In the genomic region with DNA sequence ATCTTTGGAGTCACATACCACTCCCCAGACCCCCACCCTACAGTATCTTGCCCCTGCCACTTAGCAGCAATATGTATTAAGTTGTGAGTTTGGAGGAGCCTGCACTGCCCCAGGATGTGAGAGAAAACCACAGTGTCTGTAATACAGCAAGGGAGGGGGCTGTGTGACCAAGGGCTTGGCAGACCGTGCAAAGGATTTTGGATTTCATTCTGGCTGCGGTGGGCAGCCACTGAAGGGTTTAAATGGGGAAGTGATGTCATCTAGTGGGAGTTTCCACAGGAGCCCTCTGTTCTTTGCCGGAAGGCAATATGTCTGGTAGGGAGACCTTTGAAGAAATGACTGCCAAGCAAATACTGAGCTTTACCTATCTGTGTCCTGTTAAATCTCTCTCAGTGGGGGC, we compare ENCODE assay signal across 10 cellular contexts.
DNase-seq lines count a peak whose midpoint lies in the region; ATAC-seq lines count a peak whose summit lies in the region.
"Had no signal": no experiment of that assay in that cellular context is flagged by ENCODE, and none has a peak within 500 bp of the region (broad histone marks: within the 10 kb centered on the region; RNA-seq: fewer than 3 reads in every experiment).

No MANE protein-coding gene starts in this region.

- DNase-seq in left ventricle myocardium superior (no peak), putamen (ENCODE audit: low spot score) (no peak), iPS-NIHi11 (ENCODE audit: low spot score) (no peak), RKO (ENCODE audit: low spot score) (no peak), SHP77 (lab: John Stamatoyannopoulos, UW) (no peak)
- DNase-seq: activated CD4-positive, CD25-positive, alpha-beta regulatory T cell treated with anti-CD3 and anti-CD28 coated beads, Interleukin-2, amount 50 U/mL, for 72 hours; DMS53 had no signal

- intact Hi-C loops in left ventricle myocardium superior (cut with micrococcal nuclease): no loop called here

- peak; percentile 87 for ATAC-seq in GM18861 (IDR thresholded peaks at IDR 0.05; ENCODE audit: unreplicated experiment)
- peak; percentile 88 for ATAC-seq in GM21786 (IDR thresholded peaks at IDR 0.05; ENCODE audit: unreplicated experiment)
- ATAC-seq in HG03521 (IDR thresholded peaks at IDR 0.05; ENCODE audit: unreplicated experiment): peak; percentile 81
- ATAC-seq in left ventricle myocardium superior: peak; percentile 13

Comparison
In these comparisons a context has a peak if more than half of its experiments do, and no peak if none do; other contexts are left out.
1. ATAC-seq: peak in every context shown above with its lines; median percentile 88 in GM21786; 87 in GM18861; 81 in HG03521; 13 in left ventricle myocardium superior.